ENCODE assay signal across 27 cellular contexts in genomic region chr9:135096408-135096885, GRCh38. TPM values are rescaled to one million over a fixed set of nuclear protein-coding genes. Genes with fewer than 3 reads are reported as not detected.
"Had no signal": no experiment of that assay in that cellular context is flagged by ENCODE, and none has a peak within 500 bp of the region (broad histone marks: within the 10 kb centered on the region; RNA-seq: fewer than 3 reads in every experiment).

No MANE protein-coding gene starts in this region.

- H3K4me3 ChIP-seq: left lung, lower lobe of right lung, pancreas, prostate gland, skin epidermis, suprapubic skin, tibial nerve, uterus had no signal

- H3K4me1 Mint-ChIP-seq: immature natural killer cell; nephron; neural crest cell; stimulated activated naive B cell treated with anti-CD40 and anti-IgM and Interleukin-4, amounts not matched to agents 10 μg/mL and 1 μg/mL and 100 μg/mL, for 72 hours had no signal

- H3K9me3 Mint-ChIP-seq: type B pancreatic cell had no signal

- H3K27me3 ChIP-seq: pancreas, tibial nerve, uterus had no signal

- DNase-seq: hippocampal formation; immature natural killer cell; kidney; left colon; left lung; lower lobe of right lung; mammary epithelial cell; mesenchymal stem cell; naive thymus-derived CD8-positive, alpha-beta T cell; nucleus accumbens; retina; right cardiac atrium; stimulated activated CD4-positive, alpha-beta T cell treated with anti-CD3 and anti-CD28 coated beads, Interleukin-12 subunit alpha, Interleukin-12 subunit beta, amount 100 ng/mL, for 4 hours; stimulated activated CD4-positive, alpha-beta T cell treated with anti-CD3 and anti-CD28 coated beads, Interleukin-15, amount 100 ng/mL, for 24 hours; stimulated activated CD4-positive, alpha-beta T cell treated with anti-CD3 and anti-CD28 coated beads, Interleukin-2, amount 100 ng/mL, for 24 hours; stimulated activated CD4-positive, alpha-beta T cell treated with anti-CD3 and anti-CD28 coated beads, Interleukin-4, amount 100 ng/mL, for 1 hour; stimulated activated naive B cell treated with anti-CD40 and anti-IgM and Interleukin-4, amounts not matched to agents 10 μg/mL and 1 μg/mL and 100 μg/mL, for 72 hours; stimulated activated naive CD8-positive, alpha-beta T cell treated with anti-CD3 and anti-CD28 coated beads, Interleukin-15, Interleukin-2, amounts not matched to agents 100 U/mL and 50 U/mL, for 24 hours; uterus had no signal

- H3K9me3 ChIP-seq: left lung, lower lobe of right lung, pancreas, prostate gland, suprapubic skin, tibial nerve, uterus had no signal

- H3K4me1 ChIP-seq: left lung, lower lobe of right lung, prostate gland, suprapubic skin, uterus had no signal

- H3K27ac ChIP-seq: left lung, lower lobe of right lung, pancreas, prostate gland, skin epidermis, suprapubic skin, tibial nerve, uterus had no signal

- H3K36me3 Mint-ChIP-seq: immature natural killer cell; stimulated activated naive B cell treated with anti-CD40 and anti-IgM and Interleukin-4, amounts not matched to agents 10 μg/mL and 1 μg/mL and 100 μg/mL, for 72 hours; type B pancreatic cell had no signal

- H3K27ac Mint-ChIP-seq: immature natural killer cell; naive thymus-derived CD8-positive, alpha-beta T cell; nephron; stimulated activated naive B cell treated with anti-CD40 and anti-IgM and Interleukin-4, amounts not matched to agents 10 μg/mL and 1 μg/mL and 100 μg/mL, for 72 hours; type B pancreatic cell had no signal

- H3K4me3 Mint-ChIP-seq: immature natural killer cell; naive thymus-derived CD8-positive, alpha-beta T cell; nephron; neural crest cell; stimulated activated naive B cell treated with anti-CD40 and anti-IgM and Interleukin-4, amounts not matched to agents 10 μg/mL and 1 μg/mL and 100 μg/mL, for 72 hours; type B pancreatic cell had no signal

- H3K36me3 ChIP-seq: left lung, lower lobe of right lung, pancreas, prostate gland, suprapubic skin, uterus had no signal

RNA-seq across cellular contexts. Expression of gene OLFM1, which starts 9.0 kb away (rescaled TPM):
- total RNA-seq: naive thymus-derived CD8-positive, alpha-beta T cell had no signal
- polyA plus RNA-seq: immature natural killer cell; naive thymus-derived CD8-positive, alpha-beta T cell had no signal
